In genomic region chr14:68548194-68549056, GRCh38 we compare ENCODE assay signal across 8 cellular contexts.
DNase-seq lines count a peak whose midpoint lies in the region; ATAC-seq, FAIRE-seq and TF ChIP-seq lines count a peak whose summit lies in the region.

No MANE protein-coding gene starts in this region.

- H3K4me2 ChIP-seq in IMR-90 (ENCODE audit: low read depth, low read length) = peak overlapping the region; percentile 46

- H3K9me3 ChIP-seq in IMR-90 (ENCODE audit: control insufficient read depth, insufficient read depth, low read length) (no peaks in the 10 kb centered on the region), kidney (ENCODE audit: control insufficient read depth in 1 of 2, low read length in 2 of 2) (no peaks in the 10 kb centered on the region)

- peak overlapping the region; percentile 98 for H3K18ac ChIP-seq in IMR-90 (ENCODE audit: low read depth, low read length)

- CTCF ChIA-PET in IMR-90 (lab: Yijun Ruan, JAX) = interaction anchor here (0.6 to 0.9 kb wide), 2 partner anchors 14 to 27 kb away, joined by 3 read pairs; no protein-coding TSS in a partner anchor

- H3K4me1 ChIP-seq in IMR-90 (ENCODE audit: control insufficient read depth, insufficient read depth, low read length) (peaks cover 45% of the 10 kb centered on the region), kidney (ENCODE audit: control insufficient read depth in 1 of 2, insufficient read depth in 1 of 2, low read depth in 1 of 2, low read length in 2 of 2) (peaks cover 30 to 48% of the 10 kb centered on the region in 2 donors)

- no peak for FAIRE-seq in kidney (lab: Jason Lieb, UNC)

- 0 out of 2 replicates have a peak, but pooled peaks have one; percentile 30 for TF ChIP-seq POLR2A in IMR-90 (IDR thresholded peaks at IDR 0.05; ENCODE audit: low read depth, low read length)

- peak overlapping the region; percentile 97 for H3K23ac ChIP-seq in IMR-90 (ENCODE audit: low read depth, low read length)

- POLR2A ChIA-PET in IMR-90 (lab: Charles Lee; ENCODE audit: unreplicated experiment) = interaction anchor here (0.5 to 1.9 kb wide), 6 partner anchors 19 to 242 kb away, joined by 3 to 5 read pairs (median 4); no protein-coding TSS in a partner anchor

- intact Hi-C loops in IMR-90 (cut with micrococcal nuclease) (loop anchor here (2.0 to 10.0 kb wide), 5 partner anchors 106 to 606 kb away; partner anchors contain the start of gene ZFP36L1), kidney (cut with DNase I) (loop anchor here (10.0 kb wide), 1 partner anchor 246 kb away; the partner anchor contains the start of gene ZFP36L1)

- peak overlapping the region; percentile 100 for H2AK5ac ChIP-seq in IMR-90 (ENCODE audit: low read depth, low read length)

- peak overlapping the region; percentile 100 for H2BK20ac ChIP-seq in IMR-90 (ENCODE audit: low read depth, low read length)

- peak overlapping the region; percentile 98 for H4K8ac ChIP-seq in IMR-90 (ENCODE audit: low read depth in 2 of 2, low read length in 2 of 2)

- H2BK5ac ChIP-seq in IMR-90 (ENCODE audit: low read depth, low read length, poor library complexity, severe bottlenecking) = peak overlapping the region; percentile 95

- DNase-seq in IMR-90 (peak; percentile 98), brain pericyte (ENCODE audit: low read depth, low spot score) (peak; percentile 85), kidney (peak; percentile 97), stromal cell of bone marrow (ENCODE audit: low read depth) (peak; percentile 98), DMS153 treated with DMSO at 0.1 percent for 48 hours (lab: John Stamatoyannopoulos, UW; ENCODE audit: unreplicated experiment) (no peak)

- peak; percentile 31 for TF ChIP-seq RAD21 in IMR-90 (IDR thresholded peaks at IDR 0.05; ENCODE audit: low read length)

- no peaks in the 10 kb centered on the region for H4K20me1 ChIP-seq in IMR-90 (ENCODE audit: insufficient read depth, low read length)

- peak overlapping the region; percentile 100 for H2BK120ac ChIP-seq in IMR-90 (ENCODE audit: low read depth, low read length)

- peaks cover 35% of the 10 kb centered on the region for H3K9me1 ChIP-seq in IMR-90 (ENCODE audit: insufficient read depth, low read length)

- H3K36me3 ChIP-seq in IMR-90 (ENCODE audit: control insufficient read depth, insufficient read depth, low read length) (no peaks in the 10 kb centered on the region), kidney (ENCODE audit: control insufficient read depth in 1 of 2, insufficient read depth in 2 of 2, low read length in 2 of 2) (no peaks in the 10 kb centered on the region)

- H3K4me3 ChIP-seq in IMR-90 (ENCODE audit: insufficient read depth, low read depth, low read length) = no peak overlapping the region
- H3K4me3 ChIP-seq in kidney (ENCODE audit: low read length in 2 of 2) = no peak overlapping the region

- H3K4ac ChIP-seq in IMR-90 (ENCODE audit: low read depth, low read length) = peak overlapping the region; percentile 100

- dilution Hi-C loops in IMR-90 (cut with HindIII; ENCODE audit: low sequenced_read_pairs, unreplicated experiment) = no loop called here

- peak overlapping the region; percentile 97 for H3K56ac ChIP-seq in IMR-90 (ENCODE audit: extremely low read depth, insufficient read depth, low read length)

- H3K27ac ChIP-seq in IMR-90 (ENCODE audit: insufficient read depth, low read length) (peak overlapping the region; percentile 95), kidney (ENCODE audit: low read depth in 2 of 2, low read length in 2 of 2) (peak overlapping the region; percentile 87 to 94)

- H4K91ac ChIP-seq in IMR-90 (ENCODE audit: insufficient read depth, low read depth, low read length) = peak overlapping the region; percentile 100

- TF ChIP-seq CTCF in IMR-90 (conservative IDR thresholded peaks at IDR 0.05; ENCODE audit: low read depth, low read length) (no peak), kidney (IDR thresholded peaks at IDR 0.05; ENCODE audit: borderline replicate concordance, extremely low read depth, insufficient read depth) (no peak)

- peak overlapping the region; percentile 99 for H3K14ac ChIP-seq in IMR-90 (replicated peaks; ENCODE audit: low read depth, low read length)

- H3K9ac ChIP-seq in IMR-90 (ENCODE audit: low read depth, low read length) = peak overlapping the region; percentile 66
- H3K9ac ChIP-seq in kidney (ENCODE audit: low read length in 2 of 2) = peak overlapping the region in 1 of 2 donors; percentile 36

- H3K27me3 ChIP-seq in IMR-90 (ENCODE audit: control insufficient read depth, insufficient read depth, low read length) = no peaks in the 10 kb centered on the region

- H4K5ac ChIP-seq in IMR-90 (ENCODE audit: low read depth, low read length) = peak overlapping the region; percentile 95

- H2AK9ac ChIP-seq in IMR-90 (replicated peaks; ENCODE audit: low read depth, low read length, poor library complexity) = peak overlapping the region; percentile 88

- peak overlapping the region; percentile 100; the same call in 2 of the 3 replicates for H2BK15ac ChIP-seq in IMR-90 (ENCODE audit: low read depth, low read length)

- in situ Hi-C loops in IMR-90 (cut with MboI; ENCODE audit: low sequenced_read_pairs) = no loop called here

- BruUV-seq in IMR-90 (replicated peaks; lab: Mats Ljungman, UMichigan) = no TSS peak

- 0% methylated on average over 5 of the region's 14 CpGs; no CpG with 5 or more reads in 1 of the 2 experiments for WGBS in IMR-90 (ENCODE audit: extremely low coverage in 2 of 2, insufficient read length in 1 of 2), 2 experiments

- peaks cover 0 to 22% of the 10 kb centered on the region in 2 experiments; a peak in 2 of 4 replicates for H3K79me1 ChIP-seq in IMR-90 (ENCODE audit: low read depth in 1 of 2, low read length in 2 of 2)

- H2AFZ ChIP-seq in IMR-90 (replicated peaks; ENCODE audit: low read length, poor library complexity) = peak overlapping the region; percentile 83

- ATAC-seq in IMR-90 (ENCODE audit: low read depth) (peak; percentile 79), HG03520 (IDR thresholded peaks at IDR 0.05; ENCODE audit: unreplicated experiment) (no peak), GM21723 (IDR thresholded peaks at IDR 0.05; ENCODE audit: unreplicated experiment) (no peak), HG03045 (IDR thresholded peaks at IDR 0.05; ENCODE audit: unreplicated experiment) (no peak)

TF ChIP-seq in IMR-90, 13 proteins besides CTCF, POLR2A, EP300 and RAD21:
- TF ChIP-seq ELK1 (IDR thresholded peaks at IDR 0.05; ENCODE audit: borderline replicate concordance, low read depth, low read length) (no peak), MAZ (IDR thresholded peaks at IDR 0.05; ENCODE audit: borderline replicate concordance, low read depth, low read length) (peak; percentile 86; the same call in 1 of the 2 replicates), BHLHE40 (IDR thresholded peaks at IDR 0.05; ENCODE audit: low read depth, low read length) (peak; percentile 77), RFX5 (IDR thresholded peaks at IDR 0.05; ENCODE audit: low read depth, low read length) (no peak), SMC3 (IDR thresholded peaks at IDR 0.05; ENCODE audit: low read depth, low read length) (peak; percentile 29; the same call in 1 of the 2 replicates), FOS (IDR thresholded peaks at IDR 0.05; ENCODE audit: low read depth, low read length) (peak; percentile 40; the same call in 1 of the 2 replicates), MAFK (IDR thresholded peaks at IDR 0.05; ENCODE audit: low read depth, low read length) (peak; percentile 3; the same call in 1 of the 2 replicates), RCOR1 (IDR thresholded peaks at IDR 0.05; ENCODE audit: insufficient replicate concordance, low read length) (no peak), MXI1 (IDR thresholded peaks at IDR 0.05; ENCODE audit: borderline replicate concordance, low read depth, low read length) (no peak), CHD1 (IDR thresholded peaks at IDR 0.05; ENCODE audit: low read depth, low read length) (no peak), NFE2L2 (IDR thresholded peaks at IDR 0.05; ENCODE audit: low read depth, low read length) (no peak), CEBPB (IDR thresholded peaks at IDR 0.05; ENCODE audit: low read depth, low read length) (peak; percentile 70), USF2 (IDR thresholded peaks at IDR 0.05; ENCODE audit: low read depth, low read length) (no peak)
